Comparison of ENCODE assay signal across 7 cellular contexts in the genomic region with DNA sequence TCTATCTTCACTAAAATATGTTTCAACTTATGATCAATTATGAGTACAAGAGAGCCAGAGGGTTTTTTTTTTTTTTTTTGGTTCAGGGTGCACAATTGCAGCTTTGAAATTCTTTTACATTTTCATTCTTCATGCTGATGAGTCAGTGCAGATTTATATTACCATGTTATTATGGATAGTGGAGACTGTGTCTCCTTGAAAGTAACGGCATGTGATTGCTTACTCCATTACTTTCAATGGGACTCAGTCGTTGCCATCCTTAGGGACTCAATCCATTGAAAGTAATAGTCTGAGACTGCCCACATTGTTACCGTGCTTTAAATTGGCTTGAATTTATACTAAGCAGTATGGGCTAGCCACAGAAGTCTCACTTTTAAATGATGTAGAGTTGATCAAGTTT.
"Had no signal": no experiment of that assay in that cellular context is flagged by ENCODE, and none has a peak within 500 bp of the region (broad histone marks: within the 10 kb centered on the region; RNA-seq: fewer than 3 reads in every experiment).

No MANE protein-coding gene starts in this region.

- DNase-seq: GM23248, GOT3, H7, HFFc6, IMR-90 had no signal

- H3K9me3 ChIP-seq: HAP-1 had no signal

- H3K27ac ChIP-seq: GM23248 had no signal

- H3K4me3 ChIP-seq: GM23248, HAP-1, K562 had no signal

- H3K36me3 ChIP-seq: HAP-1 had no signal
